Comparison of ENCODE assay signal across 8 cellular contexts in the genomic region with DNA sequence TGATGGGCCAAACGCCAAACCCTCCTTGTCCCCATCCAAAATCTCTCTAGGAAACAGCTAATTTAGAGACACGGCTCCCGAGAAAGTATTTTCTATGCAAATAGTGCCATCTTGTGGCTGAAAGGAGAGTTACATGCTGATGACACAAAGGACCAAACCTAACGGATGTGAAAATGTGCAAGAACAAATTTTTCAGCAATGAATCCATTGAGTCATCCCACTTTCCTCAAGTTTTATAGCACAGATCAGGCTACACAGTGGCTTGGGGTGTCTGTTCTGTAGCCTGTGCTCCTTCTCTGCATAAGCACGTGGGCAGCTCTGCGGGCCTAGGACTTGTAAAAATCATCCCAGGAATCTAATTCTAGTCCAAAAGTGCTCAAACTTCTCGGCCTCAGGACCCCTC.
DNase-seq lines count a peak whose midpoint lies in the region; ATAC-seq, FAIRE-seq and TF ChIP-seq lines count a peak whose summit lies in the region.

No MANE protein-coding gene starts in this region.

- no peaks in the 10 kb centered on the region for H3K36me3 Mint-ChIP-seq in activated naive CD8-positive, alpha-beta T cell treated with anti-CD3 and anti-CD28 coated beads, Interleukin-2, amount 50 U/mL, for 24 hours (ENCODE audit: low read depth)

- peak; percentile 94 for FAIRE-seq in GM18507 (lab: Jason Lieb, UNC)

- DNase-seq in AG09309 (ENCODE audit: low read depth) (peak; percentile 64), GM18507 (ENCODE audit: extremely low spot score, insufficient read length, low read depth) (peak; percentile 37), LNCaP clone FGC (ENCODE audit: low read depth) (peak; percentile 18), RWPE2 (ENCODE audit: low spot score) (no peak), cardiac muscle cell (ENCODE audit: low read depth in 1 of 2, low spot score in 1 of 2) (peak; percentile 75 to 76), psoas muscle (no peak)
- peak; percentile 30 for DNase-seq in activated naive CD8-positive, alpha-beta T cell treated with anti-CD3 and anti-CD28 coated beads, Interleukin-2, amount 50 U/mL, for 24 hours

- no peaks in the 10 kb centered on the region for H3K4me1 Mint-ChIP-seq in activated naive CD8-positive, alpha-beta T cell treated with anti-CD3 and anti-CD28 coated beads, Interleukin-2, amount 50 U/mL, for 24 hours

- H3K4me3 Mint-ChIP-seq in activated naive CD8-positive, alpha-beta T cell treated with anti-CD3 and anti-CD28 coated beads, Interleukin-2, amount 50 U/mL, for 24 hours: no peak overlapping the region

- H3K36me3 ChIP-seq in RWPE2 (ENCODE audit: low read depth) (no peaks in the 10 kb centered on the region), cardiac muscle cell (no peaks in the 10 kb centered on the region), psoas muscle (ENCODE audit: insufficient read depth in 1 of 2, low read depth in 1 of 2) (no peaks in the 10 kb centered on the region)

- H3K9me3 Mint-ChIP-seq in activated naive CD8-positive, alpha-beta T cell treated with anti-CD3 and anti-CD28 coated beads, Interleukin-2, amount 50 U/mL, for 24 hours: no peaks in the 10 kb centered on the region

- H3K27ac ChIP-seq in RWPE2 (ENCODE audit: poor library complexity, severe bottlenecking) (no peak overlapping the region), cardiac muscle cell (no peak overlapping the region), psoas muscle (no peak overlapping the region)

- H3K9me3 ChIP-seq in RWPE2 (ENCODE audit: severe bottlenecking) (no peaks in the 10 kb centered on the region), cardiac muscle cell (ENCODE audit: low read depth) (no peaks in the 10 kb centered on the region), psoas muscle (no peaks in the 10 kb centered on the region)

- ATAC-seq in RWPE2 (ENCODE audit: low read depth) (peak; percentile 83), psoas muscle (peak; percentile 55 to 86 (median 62)), GM18519 (IDR thresholded peaks at IDR 0.05; ENCODE audit: low FRiP score, unreplicated experiment) (no peak)
- no peak for ATAC-seq in activated naive CD8-positive, alpha-beta T cell treated with anti-CD3 and anti-CD28 coated beads, Interleukin-2, amount 50 U/mL, for 24 hours

- WGBS in psoas muscle, 3 donors: 20 to 30% (median 22%) methylated on average over 7 of the region's 7 CpGs

- TF ChIP-seq CTCF in AG09309 (IDR thresholded peaks at IDR 0.05; ENCODE audit: control insufficient read depth, insufficient read depth, low read depth, low read length, missing control alignments) (peak; percentile 71), LNCaP clone FGC (IDR thresholded peaks at IDR 0.05; ENCODE audit: control insufficient read depth, extremely low read depth, insufficient read depth) (peak; percentile 77), RWPE2 (IDR thresholded peaks at IDR 0.05; ENCODE audit: poor library complexity, severe bottlenecking) (peak; percentile 83), cardiac muscle cell (IDR thresholded peaks at IDR 0.05; ENCODE audit: low read depth, low read length) (peak; percentile 76), psoas muscle (IDR thresholded peaks at IDR 0.05) (peak; percentile 89)

- H3K27ac Mint-ChIP-seq in activated naive CD8-positive, alpha-beta T cell treated with anti-CD3 and anti-CD28 coated beads, Interleukin-2, amount 50 U/mL, for 24 hours: no peak overlapping the region

- intact Hi-C loops in psoas muscle (cut with DNase I): loop anchor here (1.0 to 10.0 kb wide), 6 partner anchors 217 to 487 kb away; partner anchors contain the start of gene CHN2 (in 1 of the 2)

- H3K4me1 ChIP-seq in RWPE2 (ENCODE audit: insufficient read depth, poor library complexity, severe bottlenecking) (peaks cover 6% of the 10 kb centered on the region), cardiac muscle cell (ENCODE audit: low read depth) (no peaks in the 10 kb centered on the region), psoas muscle (no peaks in the 10 kb centered on the region)

- H3K4me3 ChIP-seq in AG09309 (ENCODE audit: control insufficient read depth, low read depth, low read length) (no peak overlapping the region), LNCaP clone FGC (ENCODE audit: low read depth, low read length) (no peak overlapping the region), RWPE2 (ENCODE audit: severe bottlenecking) (no peak overlapping the region), cardiac muscle cell (no peak overlapping the region), psoas muscle (no peak overlapping the region)

- H3K27me3 Mint-ChIP-seq in activated naive CD8-positive, alpha-beta T cell treated with anti-CD3 and anti-CD28 coated beads, Interleukin-2, amount 50 U/mL, for 24 hours: peaks cover 2% of the 10 kb centered on the region

- H3K27me3 ChIP-seq in RWPE2 (ENCODE audit: insufficient read depth, poor library complexity, severe bottlenecking) (no peaks in the 10 kb centered on the region), cardiac muscle cell (no peaks in the 10 kb centered on the region), psoas muscle (ENCODE audit: insufficient read depth in 3 of 3, low read length in 2 of 3) (no peaks in the 10 kb centered on the region)

Comparison
In these comparisons a context has a peak if more than half of its experiments do, and no peak if none do; other contexts are left out.
1. DNase-seq: peak in AG09309 (single experiment), GM18507 (single experiment), LNCaP clone FGC (single experiment), activated naive CD8-positive, alpha-beta T cell treated with anti-CD3 and anti-CD28 coated beads, Interleukin-2, amount 50 U/mL, for 24 hours (single experiment) and cardiac muscle cell (2 of 2); none in RWPE2 (single experiment) and psoas muscle (0 of 2).
2. ATAC-seq: peak in RWPE2 (single experiment) and psoas muscle (4 of 4); none in activated naive CD8-positive, alpha-beta T cell treated with anti-CD3 and anti-CD28 coated beads, Interleukin-2, amount 50 U/mL, for 24 hours (single experiment) and GM18519 (single experiment).
3. Peak in every context shown above with its lines, with median percentiles within 50 percentile points of each other: CTCF ChIP-seq.